In the genomic region with DNA sequence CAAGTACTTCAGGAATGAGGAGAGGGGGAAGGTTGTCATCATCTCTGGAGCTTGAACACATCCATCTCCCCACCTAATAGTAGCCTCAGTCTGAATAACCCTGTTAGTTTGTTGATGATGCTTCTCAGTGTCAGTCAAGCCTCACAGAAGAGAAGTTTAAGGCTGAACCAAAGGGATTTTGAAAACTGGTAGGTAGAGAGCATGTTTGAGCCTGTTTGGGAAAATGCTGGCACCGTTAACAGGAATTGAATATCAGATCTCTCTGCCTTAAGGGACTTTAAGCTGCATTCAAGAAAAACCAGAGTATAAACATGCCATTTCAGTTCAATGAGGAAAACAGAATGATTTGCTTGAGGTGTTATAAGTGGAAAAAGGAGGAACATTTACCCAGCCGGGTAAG, we compare ENCODE assay signal across 19 cellular contexts.
"Had no signal": no experiment of that assay in that cellular context is flagged by ENCODE, and none has a peak within 500 bp of the region (broad histone marks: within the 10 kb centered on the region; RNA-seq: fewer than 3 reads in every experiment).

No MANE protein-coding gene starts in this region.

- H3K27me3 Mint-ChIP-seq: effector memory CD8-positive, alpha-beta T cell; progenitor cell of endocrine pancreas had no signal

- H3K27ac Mint-ChIP-seq: effector memory CD8-positive, alpha-beta T cell; progenitor cell of endocrine pancreas; stimulated activated effector memory CD8-positive, alpha-beta T cell treated with anti-CD3 and anti-CD28 coated beads, Interleukin-12 subunit alpha, Interleukin-12 subunit beta, amount 100 ng/mL, for 72 hours had no signal

- H3K27me3 ChIP-seq: gastrocnemius medialis, heart right ventricle, neutrophil, ovary, right lobe of liver, tibial artery, upper lobe of left lung, uterus had no signal

- H3K4me1 ChIP-seq: gastrocnemius medialis, heart right ventricle, right lobe of liver, tibial artery, upper lobe of left lung had no signal

- H3K9me3 Mint-ChIP-seq: nephron had no signal

- H3K36me3 ChIP-seq: gastrocnemius medialis, heart right ventricle, neutrophil, ovary, right lobe of liver, tibial artery, upper lobe of left lung, uterus had no signal

- H3K4me3 ChIP-seq: gastrocnemius medialis, heart right ventricle, ovary, right lobe of liver, tibial artery, upper lobe of left lung, uterus had no signal

- H3K4me1 Mint-ChIP-seq: stimulated activated effector memory CD8-positive, alpha-beta T cell treated with anti-CD3 and anti-CD28 coated beads, Interleukin-12 subunit alpha, Interleukin-12 subunit beta, amount 100 ng/mL, for 72 hours had no signal

- ATAC-seq: effector memory CD8-positive, alpha-beta T cell; gastrocnemius medialis; heart right ventricle; left lobe of liver; right lobe of liver; stimulated activated effector memory CD8-positive, alpha-beta T cell treated with anti-CD3 and anti-CD28 coated beads, Interleukin-12 subunit alpha, Interleukin-12 subunit beta, amount 100 ng/mL, for 72 hours; stimulated activated naive CD8-positive, alpha-beta T cell treated with anti-CD3 and anti-CD28 coated beads, Interleukin-15, Interleukin-2, amounts not matched to agents 100 U/mL and 50 U/mL, for 24 hours had no signal

- H3K27ac ChIP-seq: gastrocnemius medialis, heart right ventricle, neutrophil, ovary, right lobe of liver, tibial artery, upper lobe of left lung, uterus had no signal

- H3K4me3 Mint-ChIP-seq: effector memory CD8-positive, alpha-beta T cell; nephron; stimulated activated effector memory CD8-positive, alpha-beta T cell treated with anti-CD3 and anti-CD28 coated beads, Interleukin-12 subunit alpha, Interleukin-12 subunit beta, amount 100 ng/mL, for 72 hours had no signal

- H3K9me3 ChIP-seq: gastrocnemius medialis, neutrophil, ovary, right lobe of liver, tibial artery, upper lobe of left lung, uterus had no signal

- DNase-seq: effector memory CD8-positive, alpha-beta T cell; erythroblast; gastrocnemius medialis; heart right ventricle; hypothalamus; midbrain; ovary; right lobe of liver; stimulated activated CD4-positive, alpha-beta T cell treated with anti-CD3 and anti-CD28 coated beads, Interleukin-4, amount 100 ng/mL, for 1 hour; stimulated activated CD8-positive, alpha-beta memory T cell treated with anti-CD3 and anti-CD28 coated beads, Interleukin-4, amount 100 ng/mL, for 48 hours; stimulated activated naive CD8-positive, alpha-beta T cell treated with anti-CD3 and anti-CD28 coated beads, Interleukin-15, Interleukin-2, amounts not matched to agents 100 U/mL and 50 U/mL, for 24 hours; tibial artery; upper lobe of left lung; uterus had no signal

- H3K36me3 Mint-ChIP-seq: stimulated activated effector memory CD8-positive, alpha-beta T cell treated with anti-CD3 and anti-CD28 coated beads, Interleukin-12 subunit alpha, Interleukin-12 subunit beta, amount 100 ng/mL, for 72 hours had no signal
